Comparison of ENCODE assay signal across 8 cellular contexts in the genomic region with DNA sequence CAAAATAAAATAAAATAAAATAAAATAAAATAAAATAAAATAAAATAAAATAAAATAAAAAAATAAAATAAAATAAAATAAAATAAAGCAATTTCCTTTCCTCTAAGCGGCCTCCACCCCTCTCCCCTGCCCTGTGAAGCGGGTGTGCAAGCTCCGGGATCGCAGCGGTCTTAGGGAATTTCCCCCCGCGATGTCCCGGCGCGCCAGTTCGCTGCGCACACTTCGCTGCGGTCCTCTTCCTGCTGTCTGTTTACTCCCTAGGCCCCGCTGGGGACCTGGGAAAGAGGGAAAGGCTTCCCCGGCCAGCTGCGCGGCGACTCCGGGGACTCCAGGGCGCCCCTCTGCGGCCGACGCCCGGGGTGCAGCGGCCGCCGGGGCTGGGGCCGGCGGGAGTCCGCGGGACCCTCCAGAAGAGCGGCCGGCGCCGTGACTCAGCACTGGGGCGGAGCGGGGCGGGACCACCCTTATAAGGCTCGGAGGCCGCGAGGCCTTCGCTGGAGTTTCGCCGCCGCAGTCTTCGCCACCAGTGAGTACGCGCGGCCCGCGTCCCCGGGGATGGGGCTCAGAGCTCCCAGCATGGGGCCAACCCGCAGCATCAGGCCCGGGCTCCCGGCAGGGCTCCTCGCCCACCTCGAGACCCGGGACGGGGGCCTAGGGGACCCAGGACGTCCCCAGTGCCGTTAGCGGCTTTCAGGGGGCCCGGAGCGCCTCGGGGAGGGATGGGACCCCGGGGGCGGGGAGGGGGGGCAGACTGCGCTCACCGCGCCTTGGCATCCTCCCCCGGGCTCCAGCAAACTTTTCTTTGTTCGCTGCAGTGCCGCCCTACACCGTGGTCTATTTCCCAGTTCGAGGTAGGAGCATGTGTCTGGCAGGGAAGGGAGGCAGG. TPM values are rescaled to one million over a fixed set of nuclear protein-coding genes. Genes with fewer than 3 reads are reported as not detected.
A peak's percentile ranks its signal among the peaks of the same experiment; 100 is the strongest.
DNase-seq lines count a peak whose midpoint lies in the region; ATAC-seq, FAIRE-seq and TF ChIP-seq lines count a peak whose summit lies in the region.

TSS of gene GSTP1 (plus strand) at position 494 of the 886 bp plus-strand sequence. CDS start at position 526, 32 bp downstream.

- FAIRE-seq in HepG2 (lab: Jason Lieb, UNC) = no peak

- peaks cover 7% of the 10 kb centered on the region for H3K27me3 Mint-ChIP-seq in activated CD8-positive, alpha-beta T cell treated with anti-CD3 and anti-CD28 coated beads for 36 hours

- peaks cover 41% of the 10 kb centered on the region for H3K36me3 Mint-ChIP-seq in activated CD8-positive, alpha-beta T cell treated with anti-CD3 and anti-CD28 coated beads for 36 hours (ENCODE audit: low read depth)

- no peak for ATAC-seq in HepG2
- ATAC-seq in HG02973 (IDR thresholded peaks at IDR 0.05; ENCODE audit: unreplicated experiment) = peak; percentile 54
- ATAC-seq in activated CD8-positive, alpha-beta T cell treated with anti-CD3 and anti-CD28 coated beads for 36 hours = peak; percentile 91

- intact Hi-C loops in HepG2 (cut with micrococcal nuclease; ENCODE audit: unreplicated experiment) = no loop called here
- intact Hi-C loops in activated CD8-positive, alpha-beta T cell treated with anti-CD3 and anti-CD28 coated beads for 36 hours (cut with micrococcal nuclease) = no loop called here

- H3K4me1 Mint-ChIP-seq in activated CD8-positive, alpha-beta T cell treated with anti-CD3 and anti-CD28 coated beads for 36 hours (ENCODE audit: low read depth) = peaks cover 42% of the 10 kb centered on the region

- H3K4me3 Mint-ChIP-seq in activated CD8-positive, alpha-beta T cell treated with anti-CD3 and anti-CD28 coated beads for 36 hours = peak within 1 kb of the TSS; percentile 86

- no peak within 1 kb of the TSS for H2AFZ ChIP-seq in HepG2 (ENCODE audit: low read length)

- H3K79me2 ChIP-seq in HepG2 (ENCODE audit: insufficient read depth, low read length) = no peaks in the 10 kb centered on the region

- H3K27ac ChIP-seq in liver (ENCODE audit: low read depth in 1 of 2, low read length in 2 of 2) = peak within 1 kb of the TSS; percentile 65 to 78
- no peak within 1 kb of the TSS for H3K27ac ChIP-seq in HepG2 (ENCODE audit: extremely low read length, insufficient read depth, low read length)

- H3K9ac ChIP-seq in liver (ENCODE audit: low read depth in 1 of 2, low read length in 2 of 2) (peak within 1 kb of the TSS in 1 of 2 donors; percentile 39), HepG2 (ENCODE audit: insufficient read depth, low read depth, low read length) (no peak within 1 kb of the TSS; the same call in 1 of the 2 replicates)

- TF ChIP-seq CTCF in liver (IDR thresholded peaks at IDR 0.05; ENCODE audit: low read depth, low read length, missing input control) (peak; percentile 47), HepG2 (CRISPR knock-in tag; IDR thresholded peaks at IDR 0.05) (no peak)
- peak; percentile 71 for TF ChIP-seq CTCF in activated CD8-positive, alpha-beta T cell treated with anti-CD3 and anti-CD28 coated beads for 36 hours (IDR thresholded peaks at IDR 0.05)

- peaks cover 8 to 24% (median 14%) of the 10 kb centered on the region in 4 donors for H3K4me1 ChIP-seq in liver (ENCODE audit: control insufficient read depth in 4 of 4, insufficient read depth in 4 of 4, low read length in 3 of 4)
- H3K4me1 ChIP-seq in HepG2 (ENCODE audit: insufficient read depth, low read length) = peaks cover 43% of the 10 kb centered on the region

- no peak for DNase-seq in HepG2 (ENCODE audit: low spot score)
- DNase-seq in NCI-H69 (lab: John Stamatoyannopoulos, UW) = peak; percentile 95
- DNase-seq in activated CD8-positive, alpha-beta T cell treated with anti-CD3 and anti-CD28 coated beads for 36 hours = peak; percentile 89
- peak; percentile 66 for DNase-seq in effector CD4-positive, alpha-beta T cell
- peak; percentile 89 for DNase-seq in medulla oblongata (ENCODE audit: extremely low spot score)
- peak; percentile 64 to 72 (median 65) for DNase-seq in stimulated activated CD4-positive, alpha-beta T cell treated with anti-CD3 and anti-CD28 coated beads, TNF-alpha, amount 100 ng/mL, for 48 hours (ENCODE audit: low read depth in 3 of 3)

- TF ChIP-seq RAD21 in liver (IDR thresholded peaks at IDR 0.05) = peak in 1 of 2 donors; percentile 50
- TF ChIP-seq RAD21 in HepG2 (CRISPR knock-in tag; IDR thresholded peaks at IDR 0.05) = no peak

- WGBS in liver = 22% methylated on average over 76 of the region's 76 CpGs
- 92% methylated on average over 49 of the region's 76 CpGs for WGBS in HepG2 (ENCODE audit: low lambda C conversion rate)

- CTCF ChIA-PET in HepG2 (lab: Yijun Ruan, JAX; ENCODE audit: low intra/inter-chr PET ratio, low total read pairs) = no interaction called here
- CTCF ChIA-PET in activated CD8-positive, alpha-beta T cell treated with anti-CD3 and anti-CD28 coated beads for 36 hours (lab: Charles Lee) = interaction anchor here (0.7 to 3.6 kb wide), 12 partner anchors 9 to 266 kb away, joined by 3 to 18 read pairs (median 4); partner anchors contain the start of gene NUDT8

- TF ChIP-seq EP300 in HepG2 (IDR thresholded peaks at IDR 0.05; ENCODE audit: low read depth in 2 of 2, low read length in 2 of 2) (no peak), HepG2 (CRISPR knock-in tag; IDR thresholded peaks at IDR 0.05; ENCODE audit: borderline replicate concordance) (no peak)

- peak within 1 kb of the TSS in 2 of 3 donors; percentile 28 to 49 for H3K4me3 ChIP-seq in liver (ENCODE audit: low read depth in 1 of 3, low read length in 3 of 3)
- H3K4me3 ChIP-seq in HepG2 (replicated peaks in 1 of 3; ENCODE audit: insufficient read depth in 1 of 3, low read depth in 2 of 3, low read length in 3 of 3) = no peak within 1 kb of the TSS

- no peak within 1 kb of the TSS for H3K4me2 ChIP-seq in HepG2 (ENCODE audit: low read depth, low read length)

- H3K9me3 ChIP-seq in liver (ENCODE audit: control insufficient read depth in 4 of 4, low read length in 3 of 4) (no peaks in the 10 kb centered on the region), HepG2 (ENCODE audit: low read length) (no peaks in the 10 kb centered on the region)

- H3K27ac Mint-ChIP-seq in activated CD8-positive, alpha-beta T cell treated with anti-CD3 and anti-CD28 coated beads for 36 hours = peak within 1 kb of the TSS; percentile 89

- no peak for TF ChIP-seq POLR2A in HepG2 (IDR thresholded peaks at IDR 0.05; ENCODE audit: insufficient read depth in 1 of 2, low read depth in 2 of 2, low read length in 2 of 2)

- in situ Hi-C loops in HepG2 (cut with HindIII; ENCODE audit: extremely low pct_ligation_motif_present, low pct_unique_long_range_greater_than_20kb) = no loop called here

- H3K9me3 Mint-ChIP-seq in activated CD8-positive, alpha-beta T cell treated with anti-CD3 and anti-CD28 coated beads for 36 hours = peaks cover 8% of the 10 kb centered on the region

- POLR2A ChIA-PET in HepG2 (lab: Yijun Ruan, JAX) = no interaction called here
- POLR2A ChIA-PET in activated CD8-positive, alpha-beta T cell treated with anti-CD3 and anti-CD28 coated beads for 36 hours (lab: Charles Lee) = interaction anchor here (0.6 to 2.5 kb wide), 8 partner anchors 12 to 165 kb away, joined by 3 to 8 read pairs (median 4); partner anchors contain the start of gene NUDT8

- H3K27me3 ChIP-seq in liver (ENCODE audit: control insufficient read depth in 4 of 4, insufficient read depth in 4 of 4, low read length in 3 of 4) (no peaks in the 10 kb centered on the region), HepG2 (ENCODE audit: control insufficient read depth in 1 of 2, insufficient read depth in 2 of 2, low read length in 2 of 2) (peaks cover 0 to 5% of the 10 kb centered on the region in 2 experiments; a peak in 1 of 5 replicates)

- H3K36me3 ChIP-seq in liver (ENCODE audit: control insufficient read depth in 4 of 4, insufficient read depth in 3 of 4, low read depth in 1 of 4, low read length in 3 of 4) (no peaks in the 10 kb centered on the region), HepG2 (replicated peaks in 1 of 2; ENCODE audit: control insufficient read depth in 1 of 2, insufficient read depth in 2 of 2, low read length in 2 of 2) (no peaks in the 10 kb centered on the region)

- no TSS peak for BruUV-seq in HepG2 (replicated peaks; lab: Mats Ljungman, UMichigan)

- H4K20me1 ChIP-seq in HepG2 (ENCODE audit: insufficient read depth, low read length) = no peaks in the 10 kb centered on the region

RNA-seq across cellular contexts. Expression of gene GSTP1, which starts in this region (rescaled TPM):
- total RNA-seq in liver = 100 to 1,000 TPM in 1 of 2 donors, 10 to 100 TPM in 1; 25.6 to 228 TPM
- 10 to 100 TPM; 35.1 to 54.5 TPM for polyA plus RNA-seq in liver
- not detected in 2 replicates for total RNA-seq in HepG2 (2016; rRNA removed; fragmentation: Illumina TruSeq; extraction: Trizol)
- total RNA-seq in HepG2 (2016; cell fraction: cytosol; rRNA removed; fragmentation: Illumina TruSeq; extraction: Trizol; ENCODE audit: low read depth) = not detected in 2 replicates
- total RNA-seq in HepG2 (2016; cell fraction: insoluble cytoplasmic fraction; rRNA removed; fragmentation: Illumina TruSeq; extraction: Trizol) = not detected in 2 replicates
- not detected in 2 replicates for total RNA-seq in HepG2 (2016; cell fraction: membrane; rRNA removed; fragmentation: Illumina TruSeq; extraction: Trizol)
- total RNA-seq in HepG2 (2016; cell fraction: nucleus; rRNA removed; fragmentation: Illumina TruSeq; extraction: Trizol) = not detected in 2 replicates
- 0.33 TPM in 1 of 2 replicates, not detected in the other for polyA plus RNA-seq in HepG2 (2011; rRNA removed)
- polyA plus RNA-seq in HepG2 (2011; cell fraction: cytosol; rRNA removed) = 0.27 and 0.32 TPM in 2 replicates
- 0.35 and 0.42 TPM in 2 replicates for polyA plus RNA-seq in HepG2 (2011; cell fraction: nucleus; rRNA removed)
- polyA plus RNA-seq in HepG2 (2012) = not detected in 2 replicates
- polyA plus RNA-seq in HepG2 (2016; cell fraction: cytosol; fragmentation: Illumina TruSeq; extraction: Trizol; ENCODE audit: low read depth) = not detected in 2 replicates
- not detected in 2 replicates for polyA plus RNA-seq in HepG2 (2016; cell fraction: insoluble cytoplasmic fraction; fragmentation: Illumina TruSeq; extraction: Trizol; ENCODE audit: low read depth)
- not detected in 2 replicates for polyA plus RNA-seq in HepG2 (2016; cell fraction: membrane; fragmentation: Illumina TruSeq; extraction: Trizol; ENCODE audit: low read depth)
- not detected in 2 replicates for polyA plus RNA-seq in HepG2 (2016; cell fraction: nucleus; fragmentation: Illumina TruSeq; extraction: Trizol; ENCODE audit: insufficient read depth, low read depth)
- polyA minus RNA-seq in HepG2 (2011; rRNA and poly(A)+ RNA removed; ENCODE audit: low replicate concordance) = 3.7 and 5.0 TPM in 2 replicates
- polyA minus RNA-seq in HepG2 (2011; cell fraction: cytosol; rRNA and poly(A)+ RNA removed) = not detected in 2 replicates
- polyA minus RNA-seq in HepG2 (2011; cell fraction: nucleus; rRNA and poly(A)+ RNA removed) = not detected in 2 replicates
- 100 to 1,000 TPM; 467 to 472 TPM for total RNA-seq in activated CD8-positive, alpha-beta T cell treated with anti-CD3 and anti-CD28 coated beads for 36 hours

Comparison
In these comparisons a context has a peak if more than half of its experiments do, and no peak if none do; other contexts are left out.
1. RNA of gene GSTP1 (total RNA-seq): 467 to 472 TPM in activated CD8-positive, alpha-beta T cell treated with anti-CD3 and anti-CD28 coated beads for 36 hours and 25.6 to 228 TPM in liver; not detected in HepG2; every median in the first group is over 10 times any median in the second.
2. RNA of gene GSTP1 (polyA plus RNA-seq): 35.1 to 54.5 TPM in liver; 0.27 to 0.42 TPM in HepG2; every median in the first group is over 10 times any median in the second.
3. H3K4me3 ChIP-seq: peak in liver (2 of 3); none in HepG2 (0 of 3).